14 cellular contexts compared by ENCODE assay signal in genomic region chr16:74836111-74836671, GRCh38.
DNase-seq lines count a peak whose midpoint lies in the region; ATAC-seq and TF ChIP-seq lines count a peak whose summit lies in the region.
"Had no signal": no experiment of that assay in that cellular context is flagged by ENCODE, and none has a peak within 500 bp of the region (broad histone marks: within the 10 kb centered on the region; RNA-seq: fewer than 3 reads in every experiment).

No MANE protein-coding gene starts in this region.

- H3K27ac ChIP-seq in mammary epithelial cell (ENCODE audit: insufficient read depth, low read depth, low read length) = no peak overlapping the region
- H3K27ac ChIP-seq in breast epithelium = no peak overlapping the region
- peak overlapping the region; percentile 64 for H3K27ac ChIP-seq in RWPE1
- no peak overlapping the region for H3K27ac ChIP-seq in mesendoderm (ENCODE audit: low read depth, low read length)
- H3K27ac ChIP-seq: C4-2B had no signal

- no peaks in the 10 kb centered on the region for H3K79me1 ChIP-seq in mesendoderm (ENCODE audit: low read length)

- in situ Hi-C loops in mammary epithelial cell (cut with MboI; ENCODE audit: low sequenced_read_pairs in 2 of 2) = no loop called here

- dilution Hi-C loops in mammary epithelial cell (cut with HindIII; ENCODE audit: low sequenced_read_pairs) = no loop called here

- H3K27me3 ChIP-seq in mammary epithelial cell (ENCODE audit: insufficient read depth, low read length) (no peaks in the 10 kb centered on the region), breast epithelium (no peaks in the 10 kb centered on the region), mesendoderm (ENCODE audit: insufficient read depth, low read length, poor library complexity) (no peaks in the 10 kb centered on the region)
- H3K27me3 ChIP-seq: BE2C had no signal

- H4K20me1 ChIP-seq in mammary epithelial cell (ENCODE audit: insufficient read depth, low read length) = no peaks in the 10 kb centered on the region

- POLR2A ChIA-PET in RWPE1 (lab: Yijun Ruan, JAX; ENCODE audit: low non-redundant PET) = no interaction called here

- intact Hi-C loops in mammary epithelial cell (cut with micrococcal nuclease) = no loop called here
- intact Hi-C loops in breast epithelium (cut with DNase I; ENCODE audit: low total_unique reads) = no loop called here

- no peak overlapping the region for H3K18ac ChIP-seq in mesendoderm (ENCODE audit: low read length)

- H3K79me2 ChIP-seq in mammary epithelial cell (ENCODE audit: insufficient read depth, low read length) (no peaks in the 10 kb centered on the region), mesendoderm (ENCODE audit: control insufficient read depth, insufficient read depth, low read length) (no peaks in the 10 kb centered on the region)

- TF ChIP-seq CTCF in mammary epithelial cell (conservative IDR thresholded peaks at IDR 0.05 in 1 of 2, IDR thresholded peaks at IDR 0.05 in 1 of 2; ENCODE audit: extremely low read depth in 1 of 2, insufficient read depth in 1 of 2, low read depth in 1 of 2, low read length in 2 of 2) = no peak
- no peak for TF ChIP-seq CTCF in breast epithelium (IDR thresholded peaks at IDR 0.05)
- TF ChIP-seq CTCF in RWPE1 (conservative IDR thresholded peaks at IDR 0.05; ENCODE audit: low read depth) = no peak

- H3K4me2 ChIP-seq in mammary epithelial cell (ENCODE audit: insufficient read depth, low read depth, low read length) = no peak overlapping the region
- no peak overlapping the region for H3K4me2 ChIP-seq in mesendoderm (ENCODE audit: low read length)

- H3K4me3 ChIP-seq in mammary epithelial cell (replicated peaks in 1 of 3; ENCODE audit: insufficient read depth in 1 of 3, low read depth in 2 of 3, low read length in 3 of 3) = no peak overlapping the region
- no peak overlapping the region for H3K4me3 ChIP-seq in breast epithelium
- no peak overlapping the region for H3K4me3 ChIP-seq in mesendoderm (ENCODE audit: low read length)

- CTCF ChIA-PET in mammary epithelial cell (lab: Charles Lee; ENCODE audit: low non-redundant PET) (no interaction called here), RWPE1 (lab: Yijun Ruan, JAX) (interaction anchor here (0.6 to 1.5 kb wide), 3 partner anchors 23 to 685 kb away, joined by 3 to 6 read pairs (median 4); no protein-coding TSS in a partner anchor)

- H3K4ac ChIP-seq in mesendoderm (ENCODE audit: low read depth, low read length) = no peak overlapping the region

- no TSS peak for BruUV-seq in mammary epithelial cell (replicated peaks; lab: Mats Ljungman, UMichigan)

- no peak overlapping the region for H3K23ac ChIP-seq in mesendoderm (ENCODE audit: low read length)

- DNase-seq in mammary epithelial cell (no peak), breast epithelium (ENCODE audit: low spot score in 2 of 2) (no peak), RWPE1 (ENCODE audit: low spot score) (no peak), NAMALWA (ENCODE audit: low spot score) (no peak), mesendoderm (no peak), Ammon's horn (ENCODE audit: low spot score) (no peak)
- DNase-seq: BE2C; CD4-positive, alpha-beta memory T cell; DND-41; GDM1; HCEC 1CT; HFFc6 had no signal

- peak overlapping the region; percentile 30 for H2AFZ ChIP-seq in mammary epithelial cell (ENCODE audit: low read depth, low read length)

- peaks cover 8% of the 10 kb centered on the region for H3K4me1 ChIP-seq in mammary epithelial cell (ENCODE audit: insufficient read depth, low read length)
- H3K4me1 ChIP-seq in breast epithelium = no peaks in the 10 kb centered on the region
- H3K4me1 ChIP-seq in mesendoderm (ENCODE audit: control insufficient read depth, low read depth, low read length) = no peaks in the 10 kb centered on the region
- H3K4me1 ChIP-seq: BE2C had no signal

- TF ChIP-seq POLR2A in breast epithelium (IDR thresholded peaks at IDR 0.05) = no peak

- H3K56ac ChIP-seq in mesendoderm (ENCODE audit: low read length) = no peak overlapping the region

- H4K8ac ChIP-seq in mesendoderm (ENCODE audit: low read depth, low read length) = no peak overlapping the region

- WGBS in mammary epithelial cell (ENCODE audit: low coverage, missing lambda C conversion rate) = 71% methylated on average over 7 of the region's 8 CpGs
- no CpG with 5 or more reads among the region's 8 CpGs for whole genome bisulfite sequencing in mesendoderm (ENCODE audit: extremely low coverage, insufficient coverage, low lambda C conversion rate)

- no peak overlapping the region for H4K5ac ChIP-seq in mesendoderm (ENCODE audit: low read length)

- H2BK15ac ChIP-seq in mesendoderm (replicated peaks; ENCODE audit: low read depth) = no peak overlapping the region

- H3K9me3 ChIP-seq in mammary epithelial cell (replicated peaks; ENCODE audit: insufficient read depth, low read length) (no peaks in the 10 kb centered on the region), breast epithelium (no peaks in the 10 kb centered on the region)
- H3K9me3 ChIP-seq: BE2C had no signal

- H3K36me3 ChIP-seq in mammary epithelial cell (ENCODE audit: insufficient read depth, low read length) = no peaks in the 10 kb centered on the region
- H3K36me3 ChIP-seq in breast epithelium = no peaks in the 10 kb centered on the region
- no peaks in the 10 kb centered on the region for H3K36me3 ChIP-seq in mesendoderm (ENCODE audit: control insufficient read depth, insufficient read depth, low read length)
- H3K36me3 ChIP-seq: BE2C had no signal

- H2AK5ac ChIP-seq in mesendoderm (ENCODE audit: low read length) = no peak overlapping the region

- no peak overlapping the region for H2BK5ac ChIP-seq in mesendoderm (ENCODE audit: low read length)

- H3K9ac ChIP-seq in mammary epithelial cell (ENCODE audit: insufficient read depth, low read length) = no peak overlapping the region
- H3K9ac ChIP-seq in mesendoderm (ENCODE audit: low read length) = no peak overlapping the region

- H2BK120ac ChIP-seq in mesendoderm (ENCODE audit: low read depth, low read length) = no peak overlapping the region

- ATAC-seq in esophagus mucosa = peak; percentile 12
